Comparison of ENCODE assay signal across 8 cellular contexts in genomic region chr1:203309115-203309429, GRCh38. TPM values are rescaled to one million over a fixed set of nuclear protein-coding genes. Genes with fewer than 3 reads are reported as not detected.
A peak's percentile ranks its signal among the peaks of the same experiment; 100 is the strongest.
DNase-seq lines count a peak whose midpoint lies in the region; ATAC-seq lines count a peak whose summit lies in the region.

No MANE protein-coding gene starts in this region.

- H3K9me3 ChIP-seq in mononuclear cell (ENCODE audit: low read depth, low read length): no peaks in the 10 kb centered on the region
- H3K9me3 ChIP-seq in thymus (ENCODE audit: control insufficient read depth): no peaks in the 10 kb centered on the region

- H3K36me3 ChIP-seq in thymus (ENCODE audit: control insufficient read depth, insufficient read depth): peaks cover 58% of the 10 kb centered on the region

- peak overlapping the region; percentile 90 for H3K27ac Mint-ChIP-seq in activated naive CD8-positive, alpha-beta T cell treated with anti-CD3 and anti-CD28 coated beads, Interleukin-2, amount 10 ng/mL, durations not matched to agents 7 days and 5 days

- H3K27me3 ChIP-seq in mononuclear cell (ENCODE audit: insufficient read depth, low read length) (no peaks in the 10 kb centered on the region), thymus (ENCODE audit: control insufficient read depth, insufficient read depth) (no peaks in the 10 kb centered on the region)

- no peak for ATAC-seq in activated T-cell treated with anti-CD3 and anti-CD28 coated beads, Interleukin-2, amount 50 U/mL, for 4 hours
- ATAC-seq in activated naive CD8-positive, alpha-beta T cell treated with anti-CD3 and anti-CD28 coated beads, Interleukin-2, amount 10 ng/mL, durations not matched to agents 7 days and 5 days (ENCODE audit: low read depth): no peak

- POLR2A ChIA-PET in activated naive CD8-positive, alpha-beta T cell treated with anti-CD3 and anti-CD28 coated beads, Interleukin-2, amount 10 ng/mL, durations not matched to agents 7 days and 5 days (lab: Charles Lee): interaction anchor here (0.7 to 9.3 kb wide), 6 partner anchors 9 to 41 kb away, joined by 3 to 309 read pairs (median 9); no protein-coding TSS in a partner anchor

- no peaks in the 10 kb centered on the region for H3K27me3 Mint-ChIP-seq in activated T-cell treated with anti-CD3 and anti-CD28 coated beads, Interleukin-2, amount 50 U/mL, for 4 hours (ENCODE audit: low read depth)
- no peaks in the 10 kb centered on the region for H3K27me3 Mint-ChIP-seq in activated naive CD8-positive, alpha-beta T cell treated with anti-CD3 and anti-CD28 coated beads, Interleukin-2, amount 10 ng/mL, durations not matched to agents 7 days and 5 days

- no peak for DNase-seq in activated T-cell treated with anti-CD3 and anti-CD28 coated beads, Interleukin-2, amount 50 U/mL, for 4 hours
- no peak for DNase-seq in activated T-cell treated with anti-CD3 and anti-CD28 coated beads, Interleukin-2, amount 50 U/mL, for 1 hour
- no peak for DNase-seq in activated naive CD8-positive, alpha-beta T cell treated with anti-CD3 and anti-CD28 coated beads, Interleukin-2, amount 10 ng/mL, durations not matched to agents 7 days and 5 days
- DNase-seq in DMS114 treated with DMSO at 0.1 percent for 48 hours (lab: John Stamatoyannopoulos, UW; ENCODE audit: unreplicated experiment) (no peak), KG1 (lab: John Stamatoyannopoulos, UW) (no peak), NCI-H187 treated with DMSO at 0.1 percent for 48 hours (lab: John Stamatoyannopoulos, UW) (no peak)

- peak overlapping the region; percentile 81 for H3K27ac ChIP-seq in thymus (ENCODE audit: low read depth)

- peak overlapping the region; percentile 100 for H3K4me3 ChIP-seq in mononuclear cell (ENCODE audit: low read length)
- peak overlapping the region; percentile 60 for H3K4me3 ChIP-seq in thymus (ENCODE audit: low read length)

- peaks cover 55% of the 10 kb centered on the region for H3K4me1 Mint-ChIP-seq in activated T-cell treated with anti-CD3 and anti-CD28 coated beads, Interleukin-2, amount 50 U/mL, for 4 hours (ENCODE audit: low read depth)
- H3K4me1 Mint-ChIP-seq in activated naive CD8-positive, alpha-beta T cell treated with anti-CD3 and anti-CD28 coated beads, Interleukin-2, amount 10 ng/mL, durations not matched to agents 7 days and 5 days: peaks cover 53% of the 10 kb centered on the region

- H3K4me3 Mint-ChIP-seq in activated T-cell treated with anti-CD3 and anti-CD28 coated beads, Interleukin-2, amount 50 U/mL, for 4 hours: peak overlapping the region; percentile 99
- H3K4me3 Mint-ChIP-seq in activated naive CD8-positive, alpha-beta T cell treated with anti-CD3 and anti-CD28 coated beads, Interleukin-2, amount 10 ng/mL, durations not matched to agents 7 days and 5 days: peak overlapping the region; percentile 94

- peaks cover 68% of the 10 kb centered on the region for H3K4me1 ChIP-seq in mononuclear cell (ENCODE audit: insufficient read depth, low read length)
- peaks cover 32% of the 10 kb centered on the region for H3K4me1 ChIP-seq in thymus (ENCODE audit: control insufficient read depth, insufficient read depth, low read length)

- H3K36me3 Mint-ChIP-seq in activated T-cell treated with anti-CD3 and anti-CD28 coated beads, Interleukin-2, amount 50 U/mL, for 4 hours (ENCODE audit: insufficient read depth): peaks cover 52% of the 10 kb centered on the region
- peaks cover 58% of the 10 kb centered on the region for H3K36me3 Mint-ChIP-seq in activated naive CD8-positive, alpha-beta T cell treated with anti-CD3 and anti-CD28 coated beads, Interleukin-2, amount 10 ng/mL, durations not matched to agents 7 days and 5 days

- no peaks in the 10 kb centered on the region for H3K9me3 Mint-ChIP-seq in activated T-cell treated with anti-CD3 and anti-CD28 coated beads, Interleukin-2, amount 50 U/mL, for 4 hours
- no peaks in the 10 kb centered on the region for H3K9me3 Mint-ChIP-seq in activated naive CD8-positive, alpha-beta T cell treated with anti-CD3 and anti-CD28 coated beads, Interleukin-2, amount 10 ng/mL, durations not matched to agents 7 days and 5 days

RNA-seq across cellular contexts. Expression of gene BTG2, which starts 3.8 kb away (rescaled TPM):
- 100 to 1,000 TPM in 1 of 3 donors, 10 to 100 TPM in 2; 73.0 to 101 (median 80.5) TPM for total RNA-seq in activated T-cell treated with anti-CD3 and anti-CD28 coated beads, Interleukin-2, amount 50 U/mL, for 4 hours
- total RNA-seq in activated naive CD8-positive, alpha-beta T cell treated with anti-CD3 and anti-CD28 coated beads, Interleukin-2, amount 10 ng/mL, durations not matched to agents 7 days and 5 days: 10 to 100 TPM; 90.3 to 99.8 TPM
- 842 TPM for total RNA-seq in mononuclear cell
- polyA plus RNA-seq in thymus: 171 TPM

RNA-seq across cellular contexts. Expression of gene FMOD, which starts 41.9 kb away (rescaled TPM):
- total RNA-seq in activated T-cell treated with anti-CD3 and anti-CD28 coated beads, Interleukin-2, amount 50 U/mL, for 4 hours: 1 to 10 TPM in 1 of 3 donors, under 1 TPM in 2; 0.19 to 1.1 (median 0.26) TPM
- not detected for total RNA-seq in activated naive CD8-positive, alpha-beta T cell treated with anti-CD3 and anti-CD28 coated beads, Interleukin-2, amount 10 ng/mL, durations not matched to agents 7 days and 5 days
- not detected for total RNA-seq in mononuclear cell
- polyA plus RNA-seq in thymus: 7.5 TPM
